ENCODE assay signal across 34 cellular contexts in the genomic region with DNA sequence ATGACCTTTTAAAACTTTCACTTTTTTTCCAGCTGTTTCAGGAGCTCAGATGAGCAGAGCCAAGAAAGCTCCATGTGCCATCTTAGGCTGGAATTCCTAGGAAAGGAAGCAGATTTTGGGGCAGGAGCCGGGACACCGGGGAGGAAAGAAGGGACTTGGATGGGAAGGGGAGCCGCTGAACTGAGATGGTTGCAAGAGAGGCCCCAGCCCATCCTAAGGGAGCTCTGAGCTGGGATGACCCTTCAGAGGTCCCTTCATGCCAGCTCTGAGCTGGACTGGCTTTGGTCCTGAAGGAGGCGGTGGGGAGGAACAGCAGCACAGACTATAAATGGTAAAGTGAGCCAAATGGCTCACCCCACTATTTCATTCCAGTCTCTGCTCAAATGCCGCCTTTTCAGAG. TPM values are rescaled to one million over a fixed set of nuclear protein-coding genes. Genes with fewer than 3 reads are reported as not detected.
"Had no signal": no experiment of that assay in that cellular context is flagged by ENCODE, and none has a peak within 500 bp of the region (broad histone marks: within the 10 kb centered on the region; RNA-seq: fewer than 3 reads in every experiment).

No MANE protein-coding gene starts in this region.

- ATAC-seq: foreskin keratinocyte; gastroesophageal sphincter; heart left ventricle; left cardiac atrium; left lung; naive thymus-derived CD8-positive, alpha-beta T cell; stimulated activated naive B cell treated with anti-CD40 and anti-IgM and Interleukin-4, amounts not matched to agents 10 μg/mL and 1 μg/mL and 100 μg/mL, for 72 hours; upper lobe of right lung had no signal

- H3K27me3 ChIP-seq: right atrium auricular region, sigmoid colon, thyroid gland, upper lobe of right lung, uterus had no signal

- H3K4me1 ChIP-seq: foreskin keratinocyte, left lung, prostate gland, sigmoid colon, stomach, thyroid gland, upper lobe of right lung, uterus had no signal

- H3K9me3 ChIP-seq: gastroesophageal sphincter, heart left ventricle, left lung, prostate gland, right atrium auricular region, sigmoid colon, thyroid gland, upper lobe of right lung, uterus had no signal

- H3K36me3 ChIP-seq: esophagus muscularis mucosa, gastroesophageal sphincter, heart left ventricle, left lung, prostate gland, right atrium auricular region, sigmoid colon, stomach, thyroid gland, upper lobe of right lung, uterus had no signal

- H3K4me3 ChIP-seq: coronary artery, esophagus muscularis mucosa, gastroesophageal sphincter, heart left ventricle, left lung, prostate gland, right atrium auricular region, sigmoid colon, stomach, thyroid gland, upper lobe of right lung, uterus had no signal

- H3K27ac ChIP-seq: coronary artery, esophagus muscularis mucosa, foreskin keratinocyte, gastroesophageal sphincter, heart left ventricle, left lung, prostate gland, right atrium auricular region, sigmoid colon, stomach, thyroid gland, upper lobe of right lung, uterus had no signal

- DNase-seq: dermis blood vessel endothelial cell; effector memory CD4-positive, alpha-beta T cell; foreskin keratinocyte; heart left ventricle; hippocampal formation; left cardiac atrium; mammary epithelial cell; mesendoderm; nephron progenitor cell; nucleus accumbens; sigmoid colon; stimulated activated CD4-positive, alpha-beta T cell treated with anti-CD3 and anti-CD28 coated beads, Interleukin-4, amount 100 ng/mL, for 4 hours; stimulated activated naive B cell treated with anti-CD40 and anti-IgM and Interleukin-4, amounts not matched to agents 10 μg/mL and 1 μg/mL and 100 μg/mL, for 72 hours; stomach; thyroid gland; upper lobe of right lung; uterus had no signal

RNA-seq across cellular contexts. Expression of gene SLC22A11, which starts 19.9 kb away (rescaled TPM):
- total RNA-seq: dermis blood vessel endothelial cell; endothelial cell of umbilical vein; esophagus muscularis mucosa; fibroblast of lung; foreskin keratinocyte; gastroesophageal sphincter; heart left ventricle; kidney epithelial cell; left cardiac atrium; left lung; mammary epithelial cell; myocyte; naive thymus-derived CD8-positive, alpha-beta T cell; osteocyte; prostate gland; right atrium auricular region; sigmoid colon; skeletal muscle tissue; stomach; subcutaneous adipose tissue; temporal lobe; thyroid gland; upper lobe of right lung had no signal
- polyA plus RNA-seq: endothelial cell of umbilical vein; fibroblast of lung; foreskin keratinocyte; heart left ventricle; mammary epithelial cell; naive thymus-derived CD8-positive, alpha-beta T cell; stomach had no signal

RNA-seq across cellular contexts. Expression of gene SLC22A12, which starts 55.2 kb away (rescaled TPM):
- total RNA-seq: dermis blood vessel endothelial cell; endothelial cell of umbilical vein; epithelial cell of proximal tubule; esophagus muscularis mucosa; fibroblast of lung; foreskin keratinocyte; gastroesophageal sphincter; heart left ventricle; kidney epithelial cell; left cardiac atrium; left lung; lower leg skin; mammary epithelial cell; myocyte; naive thymus-derived CD8-positive, alpha-beta T cell; osteocyte; prostate gland; right atrium auricular region; sigmoid colon; skeletal muscle tissue; stomach; subcutaneous adipose tissue; temporal lobe; thyroid gland; upper lobe of right lung; uterus had no signal
- polyA plus RNA-seq: endothelial cell of umbilical vein; fibroblast of lung; foreskin keratinocyte; heart left ventricle; mammary epithelial cell; naive thymus-derived CD8-positive, alpha-beta T cell; sigmoid colon; stomach had no signal
